13 cellular contexts compared by ENCODE assay signal in genomic region chr20:47586648-47587306, GRCh38.
A peak's percentile ranks its signal among the peaks of the same experiment; 100 is the strongest.
DNase-seq lines count a peak whose midpoint lies in the region; ATAC-seq and TF ChIP-seq lines count a peak whose summit lies in the region.
"Had no signal": no experiment of that assay in that cellular context is flagged by ENCODE, and none has a peak within 500 bp of the region (broad histone marks: within the 10 kb centered on the region; RNA-seq: fewer than 3 reads in every experiment).

No MANE protein-coding gene starts in this region.

- ATAC-seq in heart left ventricle, result no peak
- ATAC-seq in SK-N-SH treated with all-trans-retinoic acid at 6 μM for 48 hours, result peak; percentile 94
- ATAC-seq in stimulated activated naive B cell treated with anti-CD40 and anti-IgM and Interleukin-4, amounts not matched to agents 10 μg/mL and 1 μg/mL and 100 μg/mL, for 72 hours (replicated peaks), result no peak
- no peak for ATAC-seq in GM21737 (IDR thresholded peaks at IDR 0.05; ENCODE audit: unreplicated experiment)

- H3K36me3 ChIP-seq in left ventricle myocardium inferior (peaks cover 23% of the 10 kb centered on the region), heart left ventricle (peaks cover 0 to 33% (median 4%) of the 10 kb centered on the region in 9 donors)

- TF ChIP-seq CTCF in left ventricle myocardium inferior (IDR thresholded peaks at IDR 0.05; ENCODE audit: borderline replicate concordance), result no peak
- TF ChIP-seq CTCF in heart left ventricle (IDR thresholded peaks at IDR 0.05), result no peak
- TF ChIP-seq CTCF in foreskin fibroblast (IDR thresholded peaks at IDR 0.05; ENCODE audit: low read depth, low read length), result no peak

- H3K4me3 Mint-ChIP-seq in stimulated activated naive B cell treated with anti-CD40 and anti-IgM and Interleukin-4, amounts not matched to agents 10 μg/mL and 1 μg/mL and 100 μg/mL, for 72 hours, result no peak overlapping the region

- WGBS in heart left ventricle, 4 donors, result 69 to 75% (median 71%) methylated on average over 7 of the region's 7 CpGs

- intact Hi-C loops in left ventricle myocardium inferior (cut with micrococcal nuclease) (no loop called here), heart left ventricle (cut with DNase I) (no loop called here)

- no peaks in the 10 kb centered on the region for H3K9me3 Mint-ChIP-seq in stimulated activated naive B cell treated with anti-CD40 and anti-IgM and Interleukin-4, amounts not matched to agents 10 μg/mL and 1 μg/mL and 100 μg/mL, for 72 hours

- in situ Hi-C loops in KBM-7 (cut with MboI; ENCODE audit: low pct_unique_long_range_greater_than_20kb, low sequenced_read_pairs), result no loop called here

- peak overlapping the region; percentile 56 for H3K27ac Mint-ChIP-seq in stimulated activated naive B cell treated with anti-CD40 and anti-IgM and Interleukin-4, amounts not matched to agents 10 μg/mL and 1 μg/mL and 100 μg/mL, for 72 hours

- peaks cover 27 to 39% of the 10 kb centered on the region in 2 donors for H3K36me3 Mint-ChIP-seq in stimulated activated naive B cell treated with anti-CD40 and anti-IgM and Interleukin-4, amounts not matched to agents 10 μg/mL and 1 μg/mL and 100 μg/mL, for 72 hours

- H3K9me3 ChIP-seq in left ventricle myocardium inferior (replicated peaks) (no peaks in the 10 kb centered on the region), heart left ventricle (no peaks in the 10 kb centered on the region)
- H3K9me3 ChIP-seq: esophagus squamous epithelium had no signal

- H3K27me3 ChIP-seq in left ventricle myocardium inferior (ENCODE audit: low read depth) (no peaks in the 10 kb centered on the region), heart left ventricle (no peaks in the 10 kb centered on the region)
- H3K27me3 ChIP-seq: esophagus squamous epithelium had no signal

- H3K27me3 Mint-ChIP-seq in stimulated activated naive B cell treated with anti-CD40 and anti-IgM and Interleukin-4, amounts not matched to agents 10 μg/mL and 1 μg/mL and 100 μg/mL, for 72 hours, result no peaks in the 10 kb centered on the region

- H3K4me1 ChIP-seq in left ventricle myocardium inferior, result peaks cover 53% of the 10 kb centered on the region
- peaks cover 0 to 43% (median 21%) of the 10 kb centered on the region in 12 donors for H3K4me1 ChIP-seq in heart left ventricle

- peaks cover 24 to 52% of the 10 kb centered on the region in 2 donors for H3K4me1 Mint-ChIP-seq in stimulated activated naive B cell treated with anti-CD40 and anti-IgM and Interleukin-4, amounts not matched to agents 10 μg/mL and 1 μg/mL and 100 μg/mL, for 72 hours

- H3K4me3 ChIP-seq in left ventricle myocardium inferior, result no peak overlapping the region
- no peak overlapping the region for H3K4me3 ChIP-seq in heart left ventricle
- H3K4me3 ChIP-seq in foreskin fibroblast (ENCODE audit: low read depth in 1 of 2, low read length in 2 of 2), result no peak overlapping the region
- H3K4me3 ChIP-seq: esophagus squamous epithelium had no signal

- TF ChIP-seq POLR2A in heart left ventricle (IDR thresholded peaks at IDR 0.05), result no peak

- peak overlapping the region; percentile 63 for H3K27ac ChIP-seq in left ventricle myocardium inferior (replicated peaks)
- H3K27ac ChIP-seq in heart left ventricle, result peak overlapping the region in 1 of 12 donors; percentile 62
- H3K27ac ChIP-seq: esophagus squamous epithelium had no signal

- DNase-seq in left ventricle myocardium inferior (no peak), heart left ventricle (no peak), foreskin fibroblast (peak; percentile 58 to 82), DMS79 (lab: John Stamatoyannopoulos, UW) (no peak), KBM-7 (no peak)
- no peak for DNase-seq in stimulated activated naive B cell treated with anti-CD40 and anti-IgM and Interleukin-4, amounts not matched to agents 10 μg/mL and 1 μg/mL and 100 μg/mL, for 72 hours
- DNase-seq: activated CD4-positive, alpha-beta T cell treated with anti-CD3 and anti-CD28 coated beads for 1 hour; cerebellar nuclear complex; esophagus squamous epithelium; NCI-H1930; right cardiac atrium had no signal

TF ChIP-seq in SK-N-SH treated with all-trans-retinoic acid at 6 μM for 48 hours, 23 proteins besides CTCF, POLR2A, EP300 and RAD21:
- TF ChIP-seq ZC3H10 (CRISPR knock-in tag; IDR thresholded peaks at IDR 0.05) (peak; percentile 66; the same call in 1 of the 2 replicates), ISL1 (CRISPR knock-in tag; IDR thresholded peaks at IDR 0.05) (0 out of 2 replicates have a peak, but pooled peaks have one; percentile 20), SNAI2 (CRISPR knock-in tag; IDR thresholded peaks at IDR 0.05) (no peak), ZNF8 (CRISPR knock-in tag; IDR thresholded peaks at IDR 0.05) (no peak), GLIS3 (CRISPR knock-in tag; IDR thresholded peaks at IDR 0.05) (no peak), TOX (CRISPR knock-in tag; IDR thresholded peaks at IDR 0.05; ENCODE audit: borderline replicate concordance) (no peak), CSDC2 (CRISPR knock-in tag; IDR thresholded peaks at IDR 0.05) (no peak), ZNF70 (CRISPR knock-in tag; IDR thresholded peaks at IDR 0.05) (no peak), PPARA (CRISPR knock-in tag; IDR thresholded peaks at IDR 0.05; ENCODE audit: borderline replicate concordance) (no peak), ZFP3 (CRISPR knock-in tag; IDR thresholded peaks at IDR 0.05) (no peak)

Comparison
In these comparisons a context has a peak if more than half of its experiments do, and no peak if none do; other contexts are left out.
1. DNase-seq: peak in foreskin fibroblast (2 of 2); none in left ventricle myocardium inferior (single experiment), heart left ventricle (0 of 5), stimulated activated naive B cell treated with anti-CD40 and anti-IgM and Interleukin-4, amounts not matched to agents 10 μg/mL and 1 μg/mL and 100 μg/mL, for 72 hours (single experiment), DMS79 (single experiment) and KBM-7 (single experiment).